13 cellular contexts compared by ENCODE assay signal in genomic region chr13:24215007-24215633, GRCh38. TPM values are rescaled to one million over a fixed set of nuclear protein-coding genes. Genes with fewer than 3 reads are reported as not detected.
DNase-seq lines count a peak whose midpoint lies in the region; ATAC-seq and TF ChIP-seq lines count a peak whose summit lies in the region.
"Had no signal": no experiment of that assay in that cellular context is flagged by ENCODE, and none has a peak within 500 bp of the region (broad histone marks: within the 10 kb centered on the region; RNA-seq: fewer than 3 reads in every experiment).

No MANE protein-coding gene starts in this region.

- no peak overlapping the region for H3K4me3 Mint-ChIP-seq in CD4-positive, alpha-beta memory T cell
- H3K4me3 Mint-ChIP-seq in activated CD4-positive, alpha-beta T cell treated with anti-CD3 and anti-CD28 coated beads, Interleukin-2, amount 10 ng/mL, durations not matched to agents 7 days and 5 days: no peak overlapping the region
- H3K4me3 Mint-ChIP-seq: activated naive CD8-positive, alpha-beta T cell; CD14-positive monocyte had no signal

- peaks cover 0 to 2% of the 10 kb centered on the region in 2 donors for H3K27me3 Mint-ChIP-seq in CD4-positive, alpha-beta memory T cell
- H3K27me3 Mint-ChIP-seq in activated CD4-positive, alpha-beta T cell treated with anti-CD3 and anti-CD28 coated beads, Interleukin-2, amount 10 ng/mL, durations not matched to agents 7 days and 5 days: no peaks in the 10 kb centered on the region
- H3K27me3 Mint-ChIP-seq: activated naive CD8-positive, alpha-beta T cell had no signal

- peak; percentile 44 for DNase-seq in left kidney (ENCODE audit: low read depth, low spot score)
- DNase-seq in CD4-positive, alpha-beta memory T cell: no peak
- no peak for DNase-seq in activated CD4-positive, alpha-beta T cell treated with anti-CD3 and anti-CD28 coated beads, Interleukin-2, amount 10 ng/mL, durations not matched to agents 7 days and 5 days
- DNase-seq: activated CD4-positive, alpha-beta T cell treated with anti-CD3 and anti-CD28 coated beads for 4 hours; GOT3; SIG-M5 had no signal

- H3K9me3 Mint-ChIP-seq in CD4-positive, alpha-beta memory T cell: no peaks in the 10 kb centered on the region
- H3K9me3 Mint-ChIP-seq in activated CD4-positive, alpha-beta T cell treated with anti-CD3 and anti-CD28 coated beads, Interleukin-2, amount 10 ng/mL, durations not matched to agents 7 days and 5 days: no peaks in the 10 kb centered on the region
- H3K9me3 Mint-ChIP-seq: CD14-positive monocyte had no signal

- H3K36me3 Mint-ChIP-seq in CD4-positive, alpha-beta memory T cell: no peaks in the 10 kb centered on the region
- H3K36me3 Mint-ChIP-seq in activated CD4-positive, alpha-beta T cell treated with anti-CD3 and anti-CD28 coated beads, Interleukin-2, amount 10 ng/mL, durations not matched to agents 7 days and 5 days (ENCODE audit: low read depth): peaks cover 5% of the 10 kb centered on the region
- H3K36me3 Mint-ChIP-seq: activated naive CD8-positive, alpha-beta T cell; CD14-positive monocyte had no signal

- H3K27ac Mint-ChIP-seq in CD4-positive, alpha-beta memory T cell: no peak overlapping the region
- H3K27ac Mint-ChIP-seq in activated CD4-positive, alpha-beta T cell treated with anti-CD3 and anti-CD28 coated beads, Interleukin-2, amount 10 ng/mL, durations not matched to agents 7 days and 5 days: no peak overlapping the region
- H3K27ac Mint-ChIP-seq: activated naive CD8-positive, alpha-beta T cell; CD14-positive monocyte had no signal

- TF ChIP-seq EP300 in gastroesophageal sphincter (IDR thresholded peaks at IDR 0.05): no peak

- H3K9me3 ChIP-seq in CD4-positive, alpha-beta memory T cell (ENCODE audit: control insufficient read depth in 1 of 2, low read length in 2 of 2): no peaks in the 10 kb centered on the region
- H3K9me3 ChIP-seq in gastroesophageal sphincter: no peaks in the 10 kb centered on the region

- TF ChIP-seq POLR2A in gastroesophageal sphincter (IDR thresholded peaks at IDR 0.05): no peak

- ATAC-seq in GM19467 (IDR thresholded peaks at IDR 0.05; ENCODE audit: unreplicated experiment): peak; percentile 67
- peak; percentile 77 for ATAC-seq in HG03354 (IDR thresholded peaks at IDR 0.05; ENCODE audit: poor library complexity, severe bottlenecking, unreplicated experiment)
- ATAC-seq in gastroesophageal sphincter: no peak
- ATAC-seq in GM19455 (IDR thresholded peaks at IDR 0.05; ENCODE audit: unreplicated experiment): no peak

- WGBS in gastroesophageal sphincter (ENCODE audit: low coverage in 1 of 2), 2 donors: 86 to 95% methylated on average over 4 to 5 of the region's 6 CpGs

- intact Hi-C loops in CD4-positive, alpha-beta memory T cell (cut with micrococcal nuclease): no loop called here

- H3K36me3 ChIP-seq in CD4-positive, alpha-beta memory T cell (ENCODE audit: insufficient read depth, low read length): no peaks in the 10 kb centered on the region
- no peaks in the 10 kb centered on the region for H3K36me3 ChIP-seq in gastroesophageal sphincter

- CTCF ChIA-PET in CD4-positive, alpha-beta memory T cell (lab: Charles Lee; ENCODE audit: partially characterized antibody): interaction anchor here (0.8 to 7.6 kb wide), 4 partner anchors 12 to 296 kb away, joined by 3 to 92 read pairs (median 25); no protein-coding TSS in a partner anchor
- CTCF ChIA-PET in activated CD4-positive, alpha-beta T cell treated with anti-CD3 and anti-CD28 coated beads, Interleukin-2, amount 10 ng/mL, durations not matched to agents 7 days and 5 days (lab: Charles Lee): interaction anchor here (1.4 to 2.6 kb wide), 2 partner anchors 148 to 194 kb away, joined by 3 to 6 read pairs; no protein-coding TSS in a partner anchor

- H3K4me1 Mint-ChIP-seq in CD4-positive, alpha-beta memory T cell: peaks cover 7 to 18% (median 10%) of the 10 kb centered on the region in 4 donors
- peaks cover 34% of the 10 kb centered on the region for H3K4me1 Mint-ChIP-seq in activated CD4-positive, alpha-beta T cell treated with anti-CD3 and anti-CD28 coated beads, Interleukin-2, amount 10 ng/mL, durations not matched to agents 7 days and 5 days

- no peaks in the 10 kb centered on the region for H3K27me3 ChIP-seq in CD4-positive, alpha-beta memory T cell (ENCODE audit: insufficient read depth, low read length)
- no peaks in the 10 kb centered on the region for H3K27me3 ChIP-seq in gastroesophageal sphincter

- H3K27ac ChIP-seq in CD4-positive, alpha-beta memory T cell (ENCODE audit: low read depth, low read length): no peak overlapping the region
- H3K27ac ChIP-seq in gastroesophageal sphincter: peak overlapping the region in 2 of 4 donors; percentile 56 to 65

- peaks cover 10% of the 10 kb centered on the region for H3K4me1 ChIP-seq in CD4-positive, alpha-beta memory T cell (ENCODE audit: insufficient read depth, low read length)
- peaks cover 0 to 17% (median 10%) of the 10 kb centered on the region in 3 donors for H3K4me1 ChIP-seq in gastroesophageal sphincter

- POLR2A ChIA-PET in CD4-positive, alpha-beta memory T cell (lab: Charles Lee; ENCODE audit: partially characterized antibody): no interaction called here
- POLR2A ChIA-PET in activated CD4-positive, alpha-beta T cell treated with anti-CD3 and anti-CD28 coated beads, Interleukin-2, amount 10 ng/mL, durations not matched to agents 7 days and 5 days (lab: Charles Lee): no interaction called here

- H3K4me3 ChIP-seq in GM08714 (ENCODE audit: low read length): peak overlapping the region; percentile 9; the same call in 1 of the 2 replicates
- no peak overlapping the region for H3K4me3 ChIP-seq in CD4-positive, alpha-beta memory T cell (ENCODE audit: low read length in 2 of 2)
- no peak overlapping the region for H3K4me3 ChIP-seq in gastroesophageal sphincter

- TF ChIP-seq CTCF in gastroesophageal sphincter (IDR thresholded peaks at IDR 0.05): no peak

RNA-seq across cellular contexts. Expression of gene SPATA13, which starts 54.6 kb away (rescaled TPM):
- 100 to 1,000 TPM; 107 to 110 TPM for total RNA-seq in CD4-positive, alpha-beta memory T cell
- polyA plus RNA-seq in CD4-positive, alpha-beta memory T cell: 10 to 100 TPM; 43.2 to 80.0 TPM
- total RNA-seq in gastroesophageal sphincter: 10 to 100 TPM in 3 of 4 donors, 1 to 10 TPM in 1; 10.0 to 24.6 (median 13.4) TPM
- 10 to 100 TPM; 68.4 to 72.6 TPM for total RNA-seq in activated CD4-positive, alpha-beta T cell treated with anti-CD3 and anti-CD28 coated beads, Interleukin-2, amount 10 ng/mL, durations not matched to agents 7 days and 5 days

Comparison
In these comparisons a context has a peak if more than half of its experiments do, and no peak if none do; other contexts are left out.
1. ATAC-seq: peak in GM19467 (single experiment) and HG03354 (single experiment); none in gastroesophageal sphincter (single experiment) and GM19455 (single experiment).